In the genomic region with DNA sequence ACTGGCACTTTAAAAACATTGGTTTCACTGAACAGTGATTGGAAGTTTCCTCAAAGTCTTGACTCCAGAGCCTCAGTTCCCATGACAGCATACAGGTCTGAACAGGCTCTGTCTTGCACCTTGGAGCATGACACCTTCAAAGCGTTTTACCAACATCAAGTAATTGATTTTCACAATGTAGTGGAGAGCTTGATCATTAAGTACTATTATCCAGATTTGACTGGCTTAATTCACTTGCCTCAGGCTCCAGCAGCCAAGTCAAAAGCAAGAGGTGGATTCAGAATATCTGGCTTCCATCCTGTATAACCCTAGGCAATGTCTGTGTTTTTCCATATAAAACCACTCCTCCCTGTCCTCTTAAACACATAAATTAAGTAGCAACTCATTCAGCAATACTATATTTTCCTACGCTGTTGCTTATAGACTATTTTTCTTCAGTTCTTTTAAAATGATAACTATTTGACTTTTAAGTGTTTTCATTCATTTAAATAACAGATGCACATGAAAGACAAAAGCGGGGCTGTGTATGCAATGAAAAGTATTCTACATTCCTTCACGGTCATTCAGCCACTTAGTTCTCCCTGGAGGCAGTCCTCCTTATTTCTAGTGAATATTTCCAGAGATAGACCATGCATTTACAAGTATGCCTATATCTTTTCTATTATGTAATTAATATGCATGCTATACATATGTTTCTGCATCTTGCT, we compare ENCODE assay signal across 1 cellular context.
A peak's percentile ranks its signal among the peaks of the same experiment; 100 is the strongest.
TF ChIP-seq lines count a peak whose summit lies in the region.

No MANE protein-coding gene starts in this region.

TF ChIP-seq in neural cell, 6 proteins besides CTCF, POLR2A, EP300 and RAD21:
- TF ChIP-seq SMC3 (conservative IDR thresholded peaks at IDR 0.05; ENCODE audit: poor library complexity) (no peak), POLR2AphosphoS5 (IDR thresholded peaks at IDR 0.05) (peak; percentile 38)
- TF ChIP-seq, protein P1, sequence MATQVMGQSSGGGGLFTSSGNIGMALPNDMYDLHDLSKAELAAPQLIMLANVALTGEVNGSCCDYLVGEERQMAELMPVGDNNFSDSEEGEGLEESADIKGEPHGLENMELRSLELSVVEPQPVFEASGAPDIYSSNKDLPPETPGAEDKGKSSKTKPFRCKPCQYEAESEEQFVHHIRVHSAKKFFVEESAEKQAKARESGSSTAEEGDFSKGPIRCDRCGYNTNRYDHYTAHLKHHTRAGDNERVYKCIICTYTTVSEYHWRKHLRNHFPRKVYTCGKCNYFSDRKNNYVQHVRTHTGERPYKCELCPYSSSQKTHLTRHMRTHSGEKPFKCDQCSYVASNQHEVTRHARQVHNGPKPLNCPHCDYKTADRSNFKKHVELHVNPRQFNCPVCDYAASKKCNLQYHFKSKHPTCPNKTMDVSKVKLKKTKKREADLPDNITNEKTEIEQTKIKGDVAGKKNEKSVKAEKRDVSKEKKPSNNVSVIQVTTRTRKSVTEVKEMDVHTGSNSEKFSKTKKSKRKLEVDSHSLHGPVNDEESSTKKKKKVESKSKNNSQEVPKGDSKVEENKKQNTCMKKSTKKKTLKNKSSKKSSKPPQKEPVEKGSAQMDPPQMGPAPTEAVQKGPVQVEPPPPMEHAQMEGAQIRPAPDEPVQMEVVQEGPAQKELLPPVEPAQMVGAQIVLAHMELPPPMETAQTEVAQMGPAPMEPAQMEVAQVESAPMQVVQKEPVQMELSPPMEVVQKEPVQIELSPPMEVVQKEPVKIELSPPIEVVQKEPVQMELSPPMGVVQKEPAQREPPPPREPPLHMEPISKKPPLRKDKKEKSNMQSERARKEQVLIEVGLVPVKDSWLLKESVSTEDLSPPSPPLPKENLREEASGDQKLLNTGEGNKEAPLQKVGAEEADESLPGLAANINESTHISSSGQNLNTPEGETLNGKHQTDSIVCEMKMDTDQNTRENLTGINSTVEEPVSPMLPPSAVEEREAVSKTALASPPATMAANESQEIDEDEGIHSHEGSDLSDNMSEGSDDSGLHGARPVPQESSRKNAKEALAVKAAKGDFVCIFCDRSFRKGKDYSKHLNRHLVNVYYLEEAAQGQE (IDR thresholded peaks at IDR 0.05; ENCODE audit: borderline replicate concordance), result no peak
